ENCODE assay signal across 12 cellular contexts in the genomic region with DNA sequence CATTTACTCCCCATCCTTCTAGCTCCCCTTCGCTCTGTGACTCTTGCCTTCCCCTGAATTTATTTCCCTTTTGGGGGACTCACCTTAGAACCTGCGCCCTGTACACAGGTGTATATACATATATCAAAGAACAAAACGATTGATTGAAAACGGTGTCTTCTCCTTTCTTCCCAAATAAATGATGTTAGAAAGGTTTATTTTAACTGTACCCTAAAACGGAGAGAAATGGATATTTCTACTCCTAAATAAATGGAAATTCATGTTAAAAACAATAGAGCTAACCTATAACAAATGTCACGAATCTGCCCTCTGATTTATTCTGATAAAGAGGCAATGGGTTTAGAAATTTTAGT. TPM values are rescaled to one million over a fixed set of nuclear protein-coding genes. Genes with fewer than 3 reads are reported as not detected.
"Had no signal": no experiment of that assay in that cellular context is flagged by ENCODE, and none has a peak within 500 bp of the region (broad histone marks: within the 10 kb centered on the region; RNA-seq: fewer than 3 reads in every experiment).

No MANE protein-coding gene starts in this region.

- H3K36me3 ChIP-seq: tibial nerve, vagina had no signal

- H3K4me1 Mint-ChIP-seq: natural killer cell; stimulated activated effector memory CD8-positive, alpha-beta T cell treated with anti-CD3 and anti-CD28 coated beads, Interleukin-12 subunit alpha, Interleukin-12 subunit beta, amount 100 ng/mL, for 72 hours had no signal

- H3K4me1 ChIP-seq: foreskin keratinocyte, vagina had no signal

- H3K27ac Mint-ChIP-seq: dendritic cell treated with granulocyte-macrophage colony-stimulating factor and Interleukin-4, amounts not matched to agents 40 ng/mL and 50 ng/mL, for 4 days; natural killer cell; stimulated activated effector memory CD8-positive, alpha-beta T cell treated with anti-CD3 and anti-CD28 coated beads, Interleukin-12 subunit alpha, Interleukin-12 subunit beta, amount 100 ng/mL, for 72 hours had no signal

- H3K9me3 Mint-ChIP-seq: dendritic cell treated with granulocyte-macrophage colony-stimulating factor and Interleukin-4, amounts not matched to agents 40 ng/mL and 50 ng/mL, for 4 days; stimulated activated effector memory CD8-positive, alpha-beta T cell treated with anti-CD3 and anti-CD28 coated beads, Interleukin-12 subunit alpha, Interleukin-12 subunit beta, amount 100 ng/mL, for 72 hours had no signal

- H3K4me3 Mint-ChIP-seq: dendritic cell treated with granulocyte-macrophage colony-stimulating factor and Interleukin-4, amounts not matched to agents 40 ng/mL and 50 ng/mL, for 4 days; natural killer cell; stimulated activated effector memory CD8-positive, alpha-beta T cell treated with anti-CD3 and anti-CD28 coated beads, Interleukin-12 subunit alpha, Interleukin-12 subunit beta, amount 100 ng/mL, for 72 hours had no signal

- H3K4me3 ChIP-seq: tibial nerve, vagina had no signal

- H3K36me3 Mint-ChIP-seq: natural killer cell; stimulated activated effector memory CD8-positive, alpha-beta T cell treated with anti-CD3 and anti-CD28 coated beads, Interleukin-12 subunit alpha, Interleukin-12 subunit beta, amount 100 ng/mL, for 72 hours had no signal

- H3K9me3 ChIP-seq: vagina had no signal

- H3K27me3 ChIP-seq: vagina had no signal

- H3K27ac ChIP-seq: foreskin keratinocyte, tibial nerve, vagina had no signal

- DNase-seq: activated CD8-positive, alpha-beta memory T cell treated with anti-CD3 and anti-CD28 coated beads for 24 hours; activated T-cell treated with anti-CD3 and anti-CD28 coated beads for 4 hours; aorta; effector memory CD4-positive, alpha-beta T cell; natural killer cell had no signal

RNA-seq across cellular contexts. Expression of gene LHX5, which starts 8.6 kb away (rescaled TPM):
- total RNA-seq: aorta; left ventricle myocardium superior; natural killer cell; T-helper 2 cell treated with Interferon-gamma antibody and Interleukin-4, amounts not matched to agents 100 ng/mL and 5 ng/mL, for 36 hours; tibial nerve; vagina had no signal

RNA-seq across cellular contexts. Expression of gene SDSL, which starts 58.1 kb away (rescaled TPM):
- total RNA-seq: vagina had no signal
